ENCODE assay signal across 8 cellular contexts in the genomic region with DNA sequence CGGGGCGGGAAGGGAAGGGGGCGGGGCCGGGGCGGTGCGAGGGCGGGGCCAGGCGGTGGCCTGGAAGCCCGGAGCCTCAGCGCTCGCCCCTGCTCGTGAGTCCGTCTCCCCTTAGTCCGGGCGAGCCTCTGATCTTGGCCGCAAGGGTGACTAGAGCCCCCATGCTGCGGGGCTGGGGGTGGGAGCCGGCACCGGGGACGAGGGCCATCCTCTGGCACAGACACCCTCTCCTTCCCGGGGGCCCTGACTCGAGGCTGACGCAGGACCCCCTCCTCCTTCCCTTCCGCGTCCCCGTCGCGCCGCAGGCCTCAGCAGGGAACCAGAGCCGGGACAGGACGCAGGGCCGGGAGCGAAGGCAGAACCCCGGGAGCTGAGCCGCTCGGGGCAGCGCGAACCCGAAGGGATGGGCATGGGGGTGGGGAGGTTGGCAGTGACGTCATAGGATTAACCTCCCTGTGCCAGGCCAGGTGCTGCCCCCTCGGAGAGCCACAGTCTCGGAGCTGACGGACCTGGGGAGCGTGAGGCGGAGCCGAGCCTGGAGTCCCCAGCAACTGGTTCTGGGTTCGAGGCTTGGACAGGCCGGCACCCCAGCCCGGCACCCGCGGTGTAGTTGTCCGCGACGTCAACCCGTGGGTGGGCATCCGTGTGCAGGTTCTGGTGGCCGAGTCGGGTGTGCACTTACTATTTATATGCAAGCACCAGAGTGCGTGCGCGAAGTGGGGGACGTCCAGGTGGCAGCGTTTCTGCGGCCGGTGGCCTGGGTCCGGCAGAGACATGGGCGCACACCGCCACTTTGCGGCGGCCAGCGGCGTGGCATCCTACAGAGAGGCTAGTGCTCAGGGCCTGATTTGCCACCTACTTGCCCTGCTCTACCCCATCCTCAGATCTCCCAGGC. TPM values are rescaled to one million over a fixed set of nuclear protein-coding genes. Genes with fewer than 3 reads are reported as not detected.
DNase-seq lines count a peak whose midpoint lies in the region; ATAC-seq and TF ChIP-seq lines count a peak whose summit lies in the region.

No MANE protein-coding gene starts in this region.

- TF ChIP-seq POLR2A in GM19099 (IDR thresholded peaks at IDR 0.05; ENCODE audit: extremely low read depth, insufficient read length, low read depth) (peak; percentile 32), body of pancreas (IDR thresholded peaks at IDR 0.05) (peak; percentile 49 to 70 (median 69))

- WGBS in body of pancreas, 2 donors, result 1% methylated on average over 27 to 54 of the region's 72 CpGs
- WGBS in iPS DF 6.9 (ENCODE audit: insufficient coverage, insufficient read length), result no CpG with 5 or more reads among the region's 72 CpGs

- H3K36me3 ChIP-seq in body of pancreas (replicated peaks in 1 of 2; ENCODE audit: insufficient read depth in 1 of 2, low read depth in 2 of 2) (no peaks in the 10 kb centered on the region), iPS DF 6.9 (ENCODE audit: control insufficient read depth, insufficient read depth, low read length) (peaks cover under 1% of the 10 kb centered on the region; the same call in 1 of the 2 replicates)

- H3K4me1 ChIP-seq in body of pancreas (peaks cover 51% of the 10 kb centered on the region), iPS DF 6.9 (ENCODE audit: control insufficient read depth, insufficient read depth, low read length) (no peaks in the 10 kb centered on the region)

- ATAC-seq in body of pancreas (peak; percentile 68), sciatic nerve (peak; percentile 80), GM18520 (IDR thresholded peaks at IDR 0.05; ENCODE audit: unreplicated experiment) (no peak)

- H3K27me3 ChIP-seq in body of pancreas (no peaks in the 10 kb centered on the region), iPS DF 6.9 (ENCODE audit: control insufficient read depth, insufficient read depth, low read length) (no peaks in the 10 kb centered on the region)

- H3K4me3 ChIP-seq in body of pancreas, result peak overlapping the region; percentile 63 to 66
- peak overlapping the region; percentile 34; the same call in 1 of the 2 replicates for H3K4me3 ChIP-seq in iPS DF 6.9 (ENCODE audit: low read length)

- H3K9me3 ChIP-seq in body of pancreas (no peaks in the 10 kb centered on the region), iPS DF 6.9 (ENCODE audit: control insufficient read depth, insufficient read depth, low read length) (no peaks in the 10 kb centered on the region)

- DNase-seq in AG08396 (ENCODE audit: low spot score) (peak; percentile 94), NCI-H1436 treated with DMSO at 0.1 percent for 48 hours (lab: John Stamatoyannopoulos, UW) (peak; percentile 33), T1000 (lab: John Stamatoyannopoulos, UW) (peak; percentile 74), body of pancreas (peak; percentile 82 to 87 (median 86)), iPS DF 6.9 (ENCODE audit: low read depth, low spot score) (no peak), sciatic nerve (ENCODE audit: low spot score) (peak; percentile 91)

- H3K27ac ChIP-seq in body of pancreas (peak overlapping the region; percentile 90 to 97 (median 92)), iPS DF 6.9 (ENCODE audit: low read length) (no peak overlapping the region)

- TF ChIP-seq CTCF in body of pancreas (IDR thresholded peaks at IDR 0.05), result peak; percentile 67 to 87 (median 76)

- intact Hi-C loops in body of pancreas (cut with DNase I), result no loop called here
- intact Hi-C loops in sciatic nerve (cut with DNase I), result loop anchor here (10.0 kb wide), 2 partner anchors 218 to 358 kb away; a partner anchor contains a TSS

RNA-seq across cellular contexts. Expression of a gene that starts 0.5 kb away (rescaled TPM):
- total RNA-seq in body of pancreas (10 to 100 TPM in 1 of 2 donors, 1 to 10 TPM in 1; 5.4 to 23.4 TPM), sciatic nerve (79.4 TPM)

RNA-seq across cellular contexts. Expression of a gene that starts 2.7 kb away (rescaled TPM):
- 10 to 100 TPM; 20.8 to 21.1 TPM for total RNA-seq in body of pancreas
- 26.4 TPM for total RNA-seq in sciatic nerve

RNA-seq across cellular contexts. Expression of a gene that starts 15.5 kb away (rescaled TPM):
- total RNA-seq in body of pancreas (10 to 100 TPM; 13.8 to 15.3 TPM), sciatic nerve (39.1 TPM)

RNA-seq across cellular contexts. Expression of a gene that starts 28.9 kb away (rescaled TPM):
- total RNA-seq in body of pancreas (10 to 100 TPM in 1 of 2 donors, 1 to 10 TPM in 1; 5.9 to 10.1 TPM), sciatic nerve (6.8 TPM)
